ENCODE assay signal across 21 cellular contexts in the genomic region with DNA sequence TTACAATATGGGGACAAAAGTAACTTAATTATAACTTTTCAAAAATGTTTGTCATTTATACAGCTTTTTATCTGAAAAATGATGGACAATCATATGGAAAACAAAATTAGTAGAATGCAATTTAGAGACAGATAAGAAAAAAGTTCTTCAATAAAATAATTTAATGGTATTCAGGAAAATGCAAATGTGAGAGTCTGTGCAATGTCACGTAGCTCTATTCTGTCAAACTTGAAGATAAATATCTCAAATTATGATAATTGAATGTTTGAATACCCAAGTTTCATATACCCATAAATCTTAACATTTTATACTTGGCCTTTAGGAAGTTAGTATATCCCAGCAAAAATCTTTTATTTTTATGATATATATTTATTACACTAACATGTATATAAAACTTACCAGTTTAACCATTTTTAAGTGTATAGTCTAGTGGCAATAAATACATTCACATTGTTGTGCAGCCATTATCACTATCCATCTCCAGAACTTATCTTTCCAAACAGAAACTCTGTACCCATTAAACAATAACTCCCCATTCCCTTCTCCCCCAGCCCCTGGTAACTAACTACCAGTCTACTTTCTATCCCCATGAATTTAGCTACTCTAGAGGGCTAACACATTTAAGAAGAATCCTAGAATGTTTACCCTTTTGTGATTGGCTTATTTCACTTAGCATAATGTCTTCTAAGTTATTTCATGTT.
"Had no signal": no experiment of that assay in that cellular context is flagged by ENCODE, and none has a peak within 500 bp of the region (broad histone marks: within the 10 kb centered on the region; RNA-seq: fewer than 3 reads in every experiment).

No MANE protein-coding gene starts in this region.

- H3K4me1 Mint-ChIP-seq: activated CD4-positive, alpha-beta memory T cell treated with anti-CD3 and anti-CD28 coated beads, Interleukin-2, amount 10 ng/mL, durations not matched to agents 7 days and 5 days; activated CD4-positive, alpha-beta T cell treated with anti-CD3 and anti-CD28 coated beads, Interleukin-2, amount 10 ng/mL, durations not matched to agents 24 days and 14 days; brain; memory B cell; nephron progenitor cell; stimulated activated effector memory CD8-positive, alpha-beta T cell treated with anti-CD3 and anti-CD28 coated beads, Interleukin-12 subunit alpha, Interleukin-12 subunit beta, amount 100 ng/mL, for 72 hours had no signal

- H3K27ac Mint-ChIP-seq: activated CD4-positive, alpha-beta memory T cell treated with anti-CD3 and anti-CD28 coated beads, Interleukin-2, amount 10 ng/mL, durations not matched to agents 7 days and 5 days; activated CD4-positive, alpha-beta T cell treated with anti-CD3 and anti-CD28 coated beads, Interleukin-2, amount 10 ng/mL, durations not matched to agents 24 days and 14 days; brain; dendritic cell treated with granulocyte-macrophage colony-stimulating factor and Interleukin-4, amounts not matched to agents 40 ng/mL and 50 ng/mL, for 4 days; memory B cell; nephron progenitor cell; stimulated activated effector memory CD8-positive, alpha-beta T cell treated with anti-CD3 and anti-CD28 coated beads, Interleukin-12 subunit alpha, Interleukin-12 subunit beta, amount 100 ng/mL, for 72 hours had no signal

- ATAC-seq: activated CD4-positive, CD25-positive, alpha-beta regulatory T cell treated with anti-CD3 and anti-CD28 coated beads, Interleukin-2, amount 50 U/mL, for 24 hours; heart left ventricle; left cardiac atrium; right lobe of liver; stimulated activated effector memory CD8-positive, alpha-beta T cell treated with anti-CD3 and anti-CD28 coated beads, Interleukin-12 subunit alpha, Interleukin-12 subunit beta, amount 100 ng/mL, for 72 hours had no signal

- H3K36me3 Mint-ChIP-seq: brain; memory B cell; stimulated activated effector memory CD8-positive, alpha-beta T cell treated with anti-CD3 and anti-CD28 coated beads, Interleukin-12 subunit alpha, Interleukin-12 subunit beta, amount 100 ng/mL, for 72 hours had no signal

- FAIRE-seq: endometrium, islet of Langerhans had no signal

- H3K9me3 Mint-ChIP-seq: activated CD4-positive, alpha-beta T cell treated with anti-CD3 and anti-CD28 coated beads, Interleukin-2, amount 10 ng/mL, durations not matched to agents 24 days and 14 days; dendritic cell treated with granulocyte-macrophage colony-stimulating factor and Interleukin-4, amounts not matched to agents 40 ng/mL and 50 ng/mL, for 4 days; memory B cell had no signal

- DNase-seq: activated CD4-positive, alpha-beta memory T cell treated with anti-CD3 and anti-CD28 coated beads, Interleukin-2, amount 10 ng/mL, durations not matched to agents 7 days and 5 days; activated CD4-positive, alpha-beta T cell treated with anti-CD3 and anti-CD28 coated beads, Interleukin-2, amount 10 ng/mL, durations not matched to agents 24 days and 14 days; activated effector memory CD4-positive, alpha-beta T cell treated with Interleukin-2 at 50 U/mL for 16 hours; activated T-cell treated with anti-CD3 and anti-CD28 coated beads, Interleukin-2, amount 50 U/mL, for 48 hours; aorta; effector CD4-positive, alpha-beta T cell; heart left ventricle; left cardiac atrium; nephron progenitor cell; right lobe of liver; stimulated activated CD4-positive, alpha-beta T cell treated with anti-CD3 and anti-CD28 coated beads, Interleukin-1b, Interleukin-23, amount 100 ng/mL, for 48 hours; SW 1271; testis; trophoblast cell had no signal

- H3K4me3 Mint-ChIP-seq: activated CD4-positive, alpha-beta memory T cell treated with anti-CD3 and anti-CD28 coated beads, Interleukin-2, amount 10 ng/mL, durations not matched to agents 7 days and 5 days; activated CD4-positive, alpha-beta T cell treated with anti-CD3 and anti-CD28 coated beads, Interleukin-2, amount 10 ng/mL, durations not matched to agents 24 days and 14 days; brain; dendritic cell treated with granulocyte-macrophage colony-stimulating factor and Interleukin-4, amounts not matched to agents 40 ng/mL and 50 ng/mL, for 4 days; memory B cell; nephron progenitor cell; stimulated activated effector memory CD8-positive, alpha-beta T cell treated with anti-CD3 and anti-CD28 coated beads, Interleukin-12 subunit alpha, Interleukin-12 subunit beta, amount 100 ng/mL, for 72 hours had no signal

- H3K27me3 Mint-ChIP-seq: activated CD4-positive, alpha-beta memory T cell treated with anti-CD3 and anti-CD28 coated beads, Interleukin-2, amount 10 ng/mL, durations not matched to agents 7 days and 5 days; activated CD4-positive, alpha-beta T cell treated with anti-CD3 and anti-CD28 coated beads, Interleukin-2, amount 10 ng/mL, durations not matched to agents 24 days and 14 days; dendritic cell treated with granulocyte-macrophage colony-stimulating factor and Interleukin-4, amounts not matched to agents 40 ng/mL and 50 ng/mL, for 4 days; memory B cell had no signal
